ENCODE assay signal across 8 cellular contexts in the genomic region with DNA sequence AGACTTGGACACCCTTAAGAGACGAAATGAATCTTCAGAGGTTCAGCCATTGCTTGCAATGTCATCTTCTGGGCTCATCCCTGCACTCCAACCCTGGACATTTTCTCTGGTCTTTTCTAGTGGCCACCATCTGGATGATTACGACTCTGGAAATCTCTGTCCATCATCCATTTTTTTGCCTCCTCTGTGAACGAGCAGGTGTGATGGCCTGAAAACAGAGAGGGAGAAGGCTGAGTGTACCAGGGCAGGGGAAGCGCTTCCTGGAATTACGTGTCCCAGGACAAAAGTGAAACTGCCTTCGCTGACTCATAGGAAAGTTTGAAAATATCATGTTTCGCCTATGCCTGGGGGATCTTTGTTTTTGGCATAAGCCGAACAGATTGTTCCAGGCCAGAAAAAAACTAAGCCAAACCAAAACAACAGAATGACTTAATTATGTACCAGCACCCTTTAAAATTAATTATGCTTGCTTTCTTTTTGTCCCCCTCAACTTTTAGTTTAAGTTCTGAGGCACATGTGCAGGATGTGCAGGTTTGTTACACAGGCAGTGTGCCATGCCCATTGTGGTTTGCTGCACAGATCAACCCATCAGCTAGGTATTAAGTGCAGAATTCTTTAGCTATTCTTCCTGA. TPM values are rescaled to one million over a fixed set of nuclear protein-coding genes. Genes with fewer than 3 reads are reported as not detected.
DNase-seq lines count a peak whose midpoint lies in the region; ATAC-seq and TF ChIP-seq lines count a peak whose summit lies in the region.

No MANE protein-coding gene starts in this region.

- no peak for TF ChIP-seq CTCF in RWPE1 (conservative IDR thresholded peaks at IDR 0.05; ENCODE audit: low read depth)
- no peak for TF ChIP-seq CTCF in upper lobe of left lung (IDR thresholded peaks at IDR 0.05)

- H4K20me1 ChIP-seq in BLaER1 treated with 17β-estradiol and CSF1 and Interleukin-3, amounts not matched to agents 10 nM and 100 nM: peaks cover 0 to 85% (median 0%) of the 10 kb centered on the region in 11 experiments; a peak in 8 of 22 replicates

- CTCF ChIA-PET in HEK293T (lab: Yijun Ruan, JAX): interaction anchor here (0.5 kb wide), 1 partner anchor 32 kb away, joined by 3 read pairs; no protein-coding TSS in a partner anchor
- CTCF ChIA-PET in RWPE1 (lab: Yijun Ruan, JAX): no interaction called here

- POLR2A ChIA-PET in HEK293T (lab: Yijun Ruan, JAX): no interaction called here
- POLR2A ChIA-PET in RWPE1 (lab: Yijun Ruan, JAX; ENCODE audit: low non-redundant PET): no interaction called here

- H3K36me3 ChIP-seq in BLaER1 treated with 17β-estradiol and CSF1 and Interleukin-3, amounts not matched to agents 10 nM and 100 nM: peaks cover 0 to 75% (median 16%) of the 10 kb centered on the region in 11 experiments; a peak in 13 of 22 replicates
- no peaks in the 10 kb centered on the region for H3K36me3 ChIP-seq in upper lobe of left lung

- peak; percentile 52 to 91 for ATAC-seq in upper lobe of left lung (ENCODE audit: low FRiP score in 2 of 2)

- peaks cover 11 to 44% (median 24%) of the 10 kb centered on the region in 10 experiments for H3K4me1 ChIP-seq in BLaER1 treated with 17β-estradiol and CSF1 and Interleukin-3, amounts not matched to agents 10 nM and 100 nM
- H3K4me1 ChIP-seq in upper lobe of left lung: peaks cover 7 to 17% (median 12%) of the 10 kb centered on the region in 4 donors

- TF ChIP-seq EP300 in upper lobe of left lung (IDR thresholded peaks at IDR 0.05): peak in 1 of 4 donors; percentile 35

- H3K27me3 ChIP-seq in BLaER1 treated with 17β-estradiol and CSF1 and Interleukin-3, amounts not matched to agents 10 nM and 100 nM: no peaks in the 10 kb centered on the region
- no peaks in the 10 kb centered on the region for H3K27me3 ChIP-seq in upper lobe of left lung

- no peak overlapping the region for H3K4me3 ChIP-seq in BLaER1 treated with 17β-estradiol and CSF1 and Interleukin-3, amounts not matched to agents 10 nM and 100 nM
- peak overlapping the region in 2 of 4 donors; percentile 0 to 7 for H3K4me3 ChIP-seq in upper lobe of left lung

- peak overlapping the region in 2 of 11 experiments; percentile 10 to 27; a peak in 1 of 22 replicates for H3K27ac ChIP-seq in BLaER1 treated with 17β-estradiol and CSF1 and Interleukin-3, amounts not matched to agents 10 nM and 100 nM
- peak overlapping the region; percentile 74 for H3K27ac ChIP-seq in RWPE1
- H3K27ac ChIP-seq in upper lobe of left lung: peak overlapping the region; percentile 13 to 77 (median 49)

- H3K4me2 ChIP-seq in BLaER1 treated with 17β-estradiol and CSF1 and Interleukin-3, amounts not matched to agents 10 nM and 100 nM: peak overlapping the region in 8 of 11 experiments; percentile 0 to 57 (median 36); a peak in 13 of 22 replicates

- TF ChIP-seq POLR2A in upper lobe of left lung (IDR thresholded peaks at IDR 0.05): no peak

- peaks cover 0 to 44% (median 21%) of the 10 kb centered on the region in 11 experiments; a peak in 18 of 22 replicates for H3K9me3 ChIP-seq in BLaER1 treated with 17β-estradiol and CSF1 and Interleukin-3, amounts not matched to agents 10 nM and 100 nM (replicated peaks in 1 of 11)
- no peaks in the 10 kb centered on the region for H3K9me3 ChIP-seq in upper lobe of left lung

- DNase-seq in HEK293T (ENCODE audit: extremely low spot score): peak; percentile 45
- DNase-seq in RWPE1 (ENCODE audit: low spot score): peak; percentile 96
- peak; percentile 6 for DNase-seq in central memory CD4-positive, alpha-beta T cell
- peak; percentile 49 for DNase-seq in mesenteric fat pad (ENCODE audit: low spot score)
- peak in 1 of 2 donors; percentile 49 for DNase-seq in upper lobe of left lung
- DNase-seq in NCI-H1930 (lab: John Stamatoyannopoulos, UW): no peak
- no peak for DNase-seq in GM19238 (ENCODE audit: insufficient read length, low spot score)

- WGBS in upper lobe of left lung, 2 donors: 29 to 43% methylated on average over 8 of the region's 8 CpGs

- H3K9ac ChIP-seq in BLaER1 treated with 17β-estradiol and CSF1 and Interleukin-3, amounts not matched to agents 10 nM and 100 nM: no peak overlapping the region

TF ChIP-seq in HEK293T, 16 proteins besides CTCF, POLR2A, EP300 and RAD21:
- no peak for TF ChIP-seq CTBP1 (IDR thresholded peaks at IDR 0.05; ENCODE audit: borderline replicate concordance)
- TF ChIP-seq L3MBTL2 (conservative IDR thresholded peaks at IDR 0.05): no peak
- no peak for TF ChIP-seq SUZ12 (IDR thresholded peaks at IDR 0.05)
- TF ChIP-seq, protein P1, sequence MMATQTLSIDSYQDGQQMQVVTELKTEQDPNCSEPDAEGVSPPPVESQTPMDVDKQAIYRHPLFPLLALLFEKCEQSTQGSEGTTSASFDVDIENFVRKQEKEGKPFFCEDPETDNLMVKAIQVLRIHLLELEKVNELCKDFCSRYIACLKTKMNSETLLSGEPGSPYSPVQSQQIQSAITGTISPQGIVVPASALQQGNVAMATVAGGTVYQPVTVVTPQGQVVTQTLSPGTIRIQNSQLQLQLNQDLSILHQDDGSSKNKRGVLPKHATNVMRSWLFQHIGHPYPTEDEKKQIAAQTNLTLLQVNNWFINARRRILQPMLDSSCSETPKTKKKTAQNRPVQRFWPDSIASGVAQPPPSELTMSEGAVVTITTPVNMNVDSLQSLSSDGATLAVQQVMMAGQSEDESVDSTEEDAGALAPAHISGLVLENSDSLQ (IDR thresholded peaks at IDR 0.05): no peak
- no peak for TF ChIP-seq HDGF (IDR thresholded peaks at IDR 0.05; ENCODE audit: borderline replicate concordance)
- no peak for TF ChIP-seq FOXK2 (IDR thresholded peaks at IDR 0.05)
- TF ChIP-seq TARDBP (IDR thresholded peaks at IDR 0.05): no peak
- TF ChIP-seq NFRKB (IDR thresholded peaks at IDR 0.05): no peak
- no peak for TF ChIP-seq FOXM1 (IDR thresholded peaks at IDR 0.05; ENCODE audit: borderline replicate concordance)
- TF ChIP-seq FOXA1 (IDR thresholded peaks at IDR 0.05): no peak
- TF ChIP-seq SP1 (IDR thresholded peaks at IDR 0.05): no peak
- TF ChIP-seq LEF1 (IDR thresholded peaks at IDR 0.05; ENCODE audit: borderline replicate concordance): no peak
- no peak for TF ChIP-seq ARNT (IDR thresholded peaks at IDR 0.05)
- TF ChIP-seq BHLHE40 (IDR thresholded peaks at IDR 0.05; ENCODE audit: borderline replicate concordance): no peak
- TF ChIP-seq ZNF384 (IDR thresholded peaks at IDR 0.05): no peak
- TF ChIP-seq ELF4 (IDR thresholded peaks at IDR 0.05): no peak

RNA-seq across cellular contexts. Expression of a gene that starts 31.9 kb away (rescaled TPM):
- total RNA-seq in mesenteric fat pad: 5.7 TPM
- total RNA-seq in upper lobe of left lung: 10 to 100 TPM in 1 of 6 donors, 1 to 10 TPM in 5; 3.1 to 10.5 (median 7.9) TPM

Comparison
In these comparisons a context has a peak if more than half of its experiments do, and no peak if none do; other contexts are left out.
1. DNase-seq: peak in HEK293T (single experiment), RWPE1 (single experiment), central memory CD4-positive, alpha-beta T cell (single experiment) and mesenteric fat pad (single experiment); none in NCI-H1930 (0 of 2) and GM19238 (single experiment).